ENCODE assay signal across 15 cellular contexts in genomic region chr10:87844837-87845623, GRCh38. TPM values are rescaled to one million over a fixed set of nuclear protein-coding genes. Genes with fewer than 3 reads are reported as not detected.
DNase-seq lines count a peak whose midpoint lies in the region; ATAC-seq, FAIRE-seq and TF ChIP-seq lines count a peak whose summit lies in the region.
"Had no signal": no experiment of that assay in that cellular context is flagged by ENCODE, and none has a peak within 500 bp of the region (broad histone marks: within the 10 kb centered on the region; RNA-seq: fewer than 3 reads in every experiment).

No MANE protein-coding gene starts in this region.

- no peak overlapping the region for H2AFZ ChIP-seq in PC-9

- CTCF ChIA-PET in activated CD4-positive, alpha-beta T cell treated with anti-CD3 and anti-CD28 coated beads for 36 hours (lab: Charles Lee): interaction anchor here (0.7 to 1.4 kb wide), 3 partner anchors 11 to 545 kb away, joined by 3 to 4 read pairs (median 4); no protein-coding TSS in a partner anchor
- CTCF ChIA-PET in PC-9 (lab: Charles Lee): interaction anchor here (0.6 to 2.0 kb wide), 2 partner anchors 27 to 1641 kb away, joined by 3 to 7 read pairs; partner anchors contain the start of gene ATAD1

- ATAC-seq in activated CD4-positive, alpha-beta T cell treated with anti-CD3 and anti-CD28 coated beads for 36 hours: peak; percentile 51
- peak in 3 of 4 donors; percentile 19 to 57 (median 41) for ATAC-seq in pancreas
- ATAC-seq: activated naive CD8-positive, alpha-beta T cell treated with anti-CD3 and anti-CD28 coated beads, Interleukin-2, amount 50 U/mL, for 24 hours had no signal

- TF ChIP-seq CTCF in PC-9 (conservative IDR thresholded peaks at IDR 0.05) (no peak), epithelial cell of esophagus (IDR thresholded peaks at IDR 0.05; ENCODE audit: insufficient read depth, low read depth, low read length, missing control alignments) (no peak), pancreas (IDR thresholded peaks at IDR 0.05) (no peak), thyroid gland (IDR thresholded peaks at IDR 0.05) (no peak)

- peak overlapping the region; percentile 45 for H3K27ac ChIP-seq in PC-9
- H3K27ac ChIP-seq in pancreas: no peak overlapping the region
- H3K27ac ChIP-seq in thyroid gland: no peak overlapping the region
- H3K27ac ChIP-seq: thoracic aorta had no signal

- no TSS peak for BruUV-seq in PC-9 (replicated peaks; lab: Mats Ljungman, UMichigan)

- TF ChIP-seq POLR2A in thyroid gland (IDR thresholded peaks at IDR 0.05): no peak

- intact Hi-C loops in activated CD4-positive, alpha-beta T cell treated with anti-CD3 and anti-CD28 coated beads for 36 hours (cut with DNase I, micrococcal nuclease): no loop called here
- intact Hi-C loops in activated CD4-positive, alpha-beta T cell treated with anti-CD3 and anti-CD28 coated beads, Interleukin-2, amount 10 ng/mL, durations not matched to agents 24 days and 14 days (cut with micrococcal nuclease): no loop called here
- intact Hi-C loops in PC-9 (cut with micrococcal nuclease; ENCODE audit: unreplicated experiment) (no loop called here), pancreas (cut with DNase I) (no loop called here), thyroid gland (cut with DNase I) (no loop called here)

- H4K20me1 ChIP-seq in PC-9 (ENCODE audit: insufficient read depth): no peaks in the 10 kb centered on the region

- H3F3A ChIP-seq in PC-9 (ENCODE audit: insufficient read depth, low read depth): peaks cover 5% of the 10 kb centered on the region; the same call in 1 of the 2 replicates

- DNase-seq in activated CD4-positive, alpha-beta T cell treated with anti-CD3 and anti-CD28 coated beads for 36 hours: peak; percentile 18
- no peak for DNase-seq in activated CD4-positive, alpha-beta T cell treated with anti-CD3 and anti-CD28 coated beads, Interleukin-2, amount 10 ng/mL, durations not matched to agents 24 days and 14 days
- DNase-seq in PC-9 (peak in 1 of 2 experiments; percentile 71), epithelial cell of esophagus (ENCODE audit: low read depth) (peak; percentile 83), pancreas (no peak), UCSD-AML1 (lab: John Stamatoyannopoulos, UW; ENCODE audit: unreplicated experiment) (no peak), ecto neural progenitor cell (ENCODE audit: low spot score) (no peak), thyroid gland (no peak)
- DNase-seq: activated naive CD8-positive, alpha-beta T cell treated with anti-CD3 and anti-CD28 coated beads, Interleukin-2, amount 50 U/mL, for 24 hours; NCI-H1092; right cardiac atrium had no signal

- H3K4me3 Mint-ChIP-seq in activated CD4-positive, alpha-beta T cell treated with anti-CD3 and anti-CD28 coated beads for 36 hours: no peak overlapping the region
- no peak overlapping the region for H3K4me3 Mint-ChIP-seq in activated CD4-positive, alpha-beta T cell treated with anti-CD3 and anti-CD28 coated beads, Interleukin-2, amount 10 ng/mL, durations not matched to agents 24 days and 14 days
- H3K4me3 Mint-ChIP-seq: activated naive CD8-positive, alpha-beta T cell treated with anti-CD3 and anti-CD28 coated beads, Interleukin-2, amount 50 U/mL, for 24 hours; T-helper 1 cell treated with Interleukin-12 subunit alpha and Interleukin-12 subunit beta and Interleukin-4 antibody, amounts not matched to agents 30 μg/mL and 1 μg/mL, for 36 hours had no signal

- no peaks in the 10 kb centered on the region for H3K9me3 Mint-ChIP-seq in activated CD4-positive, alpha-beta T cell treated with anti-CD3 and anti-CD28 coated beads for 36 hours (ENCODE audit: low read depth)
- H3K9me3 Mint-ChIP-seq in activated CD4-positive, alpha-beta T cell treated with anti-CD3 and anti-CD28 coated beads, Interleukin-2, amount 10 ng/mL, durations not matched to agents 24 days and 14 days: peaks cover 2% of the 10 kb centered on the region
- H3K9me3 Mint-ChIP-seq: activated naive CD8-positive, alpha-beta T cell treated with anti-CD3 and anti-CD28 coated beads, Interleukin-2, amount 50 U/mL, for 24 hours; T-helper 1 cell treated with Interleukin-12 subunit alpha and Interleukin-12 subunit beta and Interleukin-4 antibody, amounts not matched to agents 30 μg/mL and 1 μg/mL, for 36 hours had no signal

- H3K27me3 ChIP-seq in PC-9 (ENCODE audit: insufficient read depth, low read depth): no peaks in the 10 kb centered on the region
- H3K27me3 ChIP-seq in pancreas: no peaks in the 10 kb centered on the region
- no peaks in the 10 kb centered on the region for H3K27me3 ChIP-seq in thyroid gland

- no peaks in the 10 kb centered on the region for H3K9me2 ChIP-seq in PC-9 (ENCODE audit: insufficient read depth)

- H3K4me3 ChIP-seq in PC-9 (no peak overlapping the region), epithelial cell of esophagus (ENCODE audit: low read length) (no peak overlapping the region), pancreas (no peak overlapping the region), thyroid gland (replicated peaks in 1 of 3) (no peak overlapping the region)
- H3K4me3 ChIP-seq: thoracic aorta had no signal

- peak overlapping the region; percentile 36; the same call in 1 of the 2 replicates for H3K4me2 ChIP-seq in PC-9

- H3K36me3 ChIP-seq in PC-9 (ENCODE audit: low read depth) (no peaks in the 10 kb centered on the region), pancreas (no peaks in the 10 kb centered on the region), thyroid gland (no peaks in the 10 kb centered on the region)
- H3K36me3 ChIP-seq: thoracic aorta had no signal

- POLR2A ChIA-PET in activated CD4-positive, alpha-beta T cell treated with anti-CD3 and anti-CD28 coated beads for 36 hours (lab: Charles Lee): no interaction called here
- POLR2A ChIA-PET in PC-9 (lab: Charles Lee; ENCODE audit: unreplicated experiment): interaction anchor here (1.0 kb wide), 1 partner anchor 17 kb away, joined by 7 read pairs; no protein-coding TSS in a partner anchor

- 6 to 11% methylated on average over 1 of the region's 1 CpG for WGBS in pancreas, 2 donors
- 42 to 71% methylated on average over 1 of the region's 1 CpG for WGBS in thyroid gland, 2 donors

- H3K79me2 ChIP-seq in PC-9 (ENCODE audit: low read depth): no peaks in the 10 kb centered on the region

- peaks cover under 1% of the 10 kb centered on the region for H3K27me3 Mint-ChIP-seq in activated CD4-positive, alpha-beta T cell treated with anti-CD3 and anti-CD28 coated beads for 36 hours
- no peaks in the 10 kb centered on the region for H3K27me3 Mint-ChIP-seq in activated CD4-positive, alpha-beta T cell treated with anti-CD3 and anti-CD28 coated beads, Interleukin-2, amount 10 ng/mL, durations not matched to agents 24 days and 14 days
- H3K27me3 Mint-ChIP-seq: activated naive CD8-positive, alpha-beta T cell treated with anti-CD3 and anti-CD28 coated beads, Interleukin-2, amount 50 U/mL, for 24 hours had no signal

- no peaks in the 10 kb centered on the region for H3K9me3 ChIP-seq in PC-9 (ENCODE audit: insufficient read depth, low read depth)
- H3K9me3 ChIP-seq in pancreas: no peaks in the 10 kb centered on the region
- H3K9me3 ChIP-seq in thyroid gland: no peaks in the 10 kb centered on the region
- H3K9me3 ChIP-seq: thoracic aorta had no signal

- H3K4me1 Mint-ChIP-seq in activated CD4-positive, alpha-beta T cell treated with anti-CD3 and anti-CD28 coated beads for 36 hours: peaks cover 3% of the 10 kb centered on the region
- peaks cover 12% of the 10 kb centered on the region for H3K4me1 Mint-ChIP-seq in activated CD4-positive, alpha-beta T cell treated with anti-CD3 and anti-CD28 coated beads, Interleukin-2, amount 10 ng/mL, durations not matched to agents 24 days and 14 days
- H3K4me1 Mint-ChIP-seq: activated naive CD8-positive, alpha-beta T cell treated with anti-CD3 and anti-CD28 coated beads, Interleukin-2, amount 50 U/mL, for 24 hours had no signal

- H3K4me1 ChIP-seq in PC-9 (replicated peaks; ENCODE audit: insufficient read depth) (peaks cover 31% of the 10 kb centered on the region), pancreas (no peaks in the 10 kb centered on the region), thyroid gland (no peaks in the 10 kb centered on the region)

- H3K27ac Mint-ChIP-seq in activated CD4-positive, alpha-beta T cell treated with anti-CD3 and anti-CD28 coated beads for 36 hours: no peak overlapping the region
- H3K27ac Mint-ChIP-seq in activated CD4-positive, alpha-beta T cell treated with anti-CD3 and anti-CD28 coated beads, Interleukin-2, amount 10 ng/mL, durations not matched to agents 24 days and 14 days: no peak overlapping the region
- H3K27ac Mint-ChIP-seq: activated naive CD8-positive, alpha-beta T cell treated with anti-CD3 and anti-CD28 coated beads, Interleukin-2, amount 50 U/mL, for 24 hours; T-helper 1 cell treated with Interleukin-12 subunit alpha and Interleukin-12 subunit beta and Interleukin-4 antibody, amounts not matched to agents 30 μg/mL and 1 μg/mL, for 36 hours had no signal

- H3K36me3 Mint-ChIP-seq in activated CD4-positive, alpha-beta T cell treated with anti-CD3 and anti-CD28 coated beads for 36 hours (ENCODE audit: low read depth): no peaks in the 10 kb centered on the region
- no peaks in the 10 kb centered on the region for H3K36me3 Mint-ChIP-seq in activated CD4-positive, alpha-beta T cell treated with anti-CD3 and anti-CD28 coated beads, Interleukin-2, amount 10 ng/mL, durations not matched to agents 24 days and 14 days (ENCODE audit: low read depth)

- no peak for FAIRE-seq in pancreas (lab: Jason Lieb, UNC)
- FAIRE-seq: D721Med, GM12892 had no signal

RNA-seq across cellular contexts. Expression of gene KLLN, which starts 18.3 kb away (rescaled TPM):
- total RNA-seq in activated CD4-positive, alpha-beta T cell treated with anti-CD3 and anti-CD28 coated beads for 36 hours: under 1 TPM; 0.30 to 0.34 TPM
- 0.54 and 1.0 TPM in 2 replicates for total RNA-seq in activated CD4-positive, alpha-beta T cell treated with anti-CD3 and anti-CD28 coated beads, Interleukin-2, amount 10 ng/mL, durations not matched to agents 24 days and 14 days
- 0.30 and 0.57 TPM in 2 replicates for total RNA-seq in PC-9 (2021)
- under 1 TPM; 0.09 to 0.35 (median 0.26) TPM for total RNA-seq in pancreas
- polyA plus RNA-seq in pancreas: under 1 TPM; 0.23 TPM
- 1 to 10 TPM in 1 of 4 donors, under 1 TPM in 3; 0.27 to 1.2 (median 0.54) TPM for total RNA-seq in thyroid gland

RNA-seq across cellular contexts. Expression of gene PTEN, which starts 18.4 kb away (rescaled TPM):
- total RNA-seq in activated CD4-positive, alpha-beta T cell treated with anti-CD3 and anti-CD28 coated beads for 36 hours: 10 to 100 TPM; 38.1 to 42.1 TPM
- 48.6 and 51.3 TPM in 2 replicates for total RNA-seq in activated CD4-positive, alpha-beta T cell treated with anti-CD3 and anti-CD28 coated beads, Interleukin-2, amount 10 ng/mL, durations not matched to agents 24 days and 14 days
- total RNA-seq in PC-9 (2021) (40.7 and 44.9 TPM in 2 replicates), pancreas (10 to 100 TPM; 30.6 to 64.1 (median 46.0) TPM), thyroid gland (100 to 1,000 TPM; 112 to 183 (median 150) TPM)
- 10 to 100 TPM; 19.2 to 19.3 TPM for polyA plus RNA-seq in pancreas

RNA-seq across cellular contexts. Expression of gene ATAD1, which starts 27.0 kb away (rescaled TPM):
- total RNA-seq in activated CD4-positive, alpha-beta T cell treated with anti-CD3 and anti-CD28 coated beads for 36 hours: 10 to 100 TPM; 34.2 to 46.8 TPM
- 54.1 and 55.5 TPM in 2 replicates for total RNA-seq in activated CD4-positive, alpha-beta T cell treated with anti-CD3 and anti-CD28 coated beads, Interleukin-2, amount 10 ng/mL, durations not matched to agents 24 days and 14 days
- total RNA-seq in PC-9 (2021): 21.8 and 26.3 TPM in 2 replicates
- total RNA-seq in pancreas: 10 to 100 TPM; 12.8 to 23.4 (median 18.1) TPM
- polyA plus RNA-seq in pancreas: 10 to 100 TPM in 1 of 2 donors, 1 to 10 TPM in 1; 3.6 to 11.8 TPM
- total RNA-seq in thyroid gland: 10 to 100 TPM; 40.3 to 72.1 (median 53.7) TPM

Comparison
In these comparisons a context has a peak if more than half of its experiments do, and no peak if none do; other contexts are left out.
1. DNase-seq: peak in activated CD4-positive, alpha-beta T cell treated with anti-CD3 and anti-CD28 coated beads for 36 hours (single experiment) and epithelial cell of esophagus (single experiment); none in activated CD4-positive, alpha-beta T cell treated with anti-CD3 and anti-CD28 coated beads, Interleukin-2, amount 10 ng/mL, durations not matched to agents 24 days and 14 days (single experiment), pancreas (0 of 6), UCSD-AML1 (single experiment), ecto neural progenitor cell (single experiment) and thyroid gland (0 of 2).